In genomic region chr1:44932151-44932550, GRCh38 we compare ENCODE assay signal across 23 cellular contexts. TPM values are rescaled to one million over a fixed set of nuclear protein-coding genes. Genes with fewer than 3 reads are reported as not detected.
DNase-seq lines count a peak whose midpoint lies in the region; ATAC-seq, FAIRE-seq and TF ChIP-seq lines count a peak whose summit lies in the region.
"Had no signal": no experiment of that assay in that cellular context is flagged by ENCODE, and none has a peak within 500 bp of the region (broad histone marks: within the 10 kb centered on the region; RNA-seq: fewer than 3 reads in every experiment).

No MANE protein-coding gene starts in this region.

- no peak overlapping the region for H3K4me3 ChIP-seq in astrocyte (ENCODE audit: insufficient read depth, low read depth, low read length)
- H3K4me3 ChIP-seq: BLaER1, HAP-1 had no signal

- H3K9ac ChIP-seq in astrocyte (ENCODE audit: low read length): no peak overlapping the region
- H3K9ac ChIP-seq: BLaER1 had no signal

- H3K36me3 Mint-ChIP-seq in astrocyte (ENCODE audit: low read depth, unreplicated experiment): peaks cover 2% of the 10 kb centered on the region

- intact Hi-C loops in Right ventricle myocardium inferior (cut with DNase I): no loop called here

- peaks cover 4% of the 10 kb centered on the region for H4K20me1 ChIP-seq in astrocyte (ENCODE audit: insufficient read depth, low read length)
- H4K20me1 ChIP-seq: BLaER1 had no signal

- no peaks in the 10 kb centered on the region for H3K79me2 ChIP-seq in astrocyte (ENCODE audit: insufficient read depth, low read length)

- no peak overlapping the region for H3K4me2 ChIP-seq in astrocyte (ENCODE audit: low read length)
- H3K4me2 ChIP-seq: BLaER1 had no signal

- DNase-seq in EH (ENCODE audit: low read depth): peak; percentile 38
- DNase-seq in M059J (ENCODE audit: low read depth): peak; percentile 29
- no peak for DNase-seq in astrocyte (ENCODE audit: low read depth)
- DNase-seq in foreskin keratinocyte: peak; percentile 23 to 48
- no peak for DNase-seq in Right ventricle myocardium inferior (ENCODE audit: missing footprints)
- DNase-seq in HCEC 1CT: no peak
- DNase-seq: Caco-2; CD4-positive, CD25-positive, alpha-beta regulatory T cell; CD8-positive, alpha-beta T cell; DMS153; DND-41; GOT3 had no signal

- H3K4me3 Mint-ChIP-seq in astrocyte (ENCODE audit: unreplicated experiment): no peak overlapping the region
- H3K4me3 Mint-ChIP-seq: B cell; CD4-positive, CD25-positive, alpha-beta regulatory T cell; CD8-positive, alpha-beta T cell had no signal

- no peaks in the 10 kb centered on the region for H3K36me3 ChIP-seq in astrocyte (ENCODE audit: insufficient read depth, low read length)
- H3K36me3 ChIP-seq: HAP-1 had no signal

- TF ChIP-seq CTCF in astrocyte (IDR thresholded peaks at IDR 0.05; ENCODE audit: insufficient read depth, low read depth, low read length) (no peak), foreskin keratinocyte (conservative IDR thresholded peaks at IDR 0.05) (no peak)

- peak; percentile 50 for FAIRE-seq in astrocyte (lab: Jason Lieb, UNC)
- FAIRE-seq: A204.1, G401.6, GM12892, H54 had no signal

- H3K4me1 ChIP-seq in astrocyte (ENCODE audit: insufficient read depth, low read length) (no peaks in the 10 kb centered on the region), foreskin keratinocyte (no peaks in the 10 kb centered on the region)
- H3K4me1 ChIP-seq: BLaER1, Caco-2, HAP-1 had no signal

- H3K4me1 Mint-ChIP-seq in astrocyte (ENCODE audit: low read depth, unreplicated experiment): no peaks in the 10 kb centered on the region
- H3K4me1 Mint-ChIP-seq: B cell had no signal

- ATAC-seq in foreskin keratinocyte: no peak
- ATAC-seq in Right ventricle myocardium inferior: no peak
- no peak for ATAC-seq in esophagus mucosa
- no peak for ATAC-seq in activated CD4-positive, CD25-positive, alpha-beta regulatory T cell treated with anti-CD3 and anti-CD28 coated beads, Interleukin-2, amount 50 U/mL, for 24 hours
- ATAC-seq: CD8-positive, alpha-beta T cell had no signal

- H3K27ac Mint-ChIP-seq in astrocyte (ENCODE audit: unreplicated experiment): no peak overlapping the region
- H3K27ac Mint-ChIP-seq: B cell; CD8-positive, alpha-beta T cell had no signal

- H3K9me3 ChIP-seq in astrocyte (ENCODE audit: insufficient read depth, low read depth, low read length): no peaks in the 10 kb centered on the region
- H3K9me3 ChIP-seq: BLaER1, Caco-2, HAP-1 had no signal

- H3K27ac ChIP-seq in astrocyte (ENCODE audit: low read depth, low read length) (no peak overlapping the region), foreskin keratinocyte (no peak overlapping the region)
- H3K27ac ChIP-seq: 22Rv1, BLaER1, C4-2B had no signal

- H3K27me3 Mint-ChIP-seq in astrocyte (ENCODE audit: low read depth, unreplicated experiment): no peaks in the 10 kb centered on the region
- H3K27me3 Mint-ChIP-seq: B cell; CD4-positive, CD25-positive, alpha-beta regulatory T cell had no signal

- H3K27me3 ChIP-seq in astrocyte (ENCODE audit: insufficient read depth, low read length) (no peaks in the 10 kb centered on the region), foreskin keratinocyte (no peaks in the 10 kb centered on the region)
- H3K27me3 ChIP-seq: BLaER1 had no signal

- H3K9me3 Mint-ChIP-seq in astrocyte (ENCODE audit: unreplicated experiment): peaks cover 3% of the 10 kb centered on the region
- H3K9me3 Mint-ChIP-seq: CD4-positive, CD25-positive, alpha-beta regulatory T cell; CD8-positive, alpha-beta T cell had no signal

- no peak overlapping the region for H2AFZ ChIP-seq in astrocyte (ENCODE audit: low read depth, low read length)

RNA-seq across cellular contexts. Expression of gene EIF2B3, which starts 54.2 kb away (rescaled TPM):
- 41.3 and 48.0 TPM in 2 replicates for total RNA-seq in M059J (2014; rRNA removed; shearing (Covaris generic))
- total RNA-seq in astrocyte (28.1 and 28.2 TPM in 2 replicates), foreskin keratinocyte (37.9 and 42.9 TPM in 2 replicates), Right ventricle myocardium inferior (41.8 TPM), esophagus mucosa (22.0 TPM)
- polyA plus RNA-seq in foreskin keratinocyte: 33.1 and 39.0 TPM in 2 replicates

Comparison
In these comparisons a context has a peak if more than half of its experiments do, and no peak if none do; other contexts are left out.
1. DNase-seq: peak in EH (single experiment), M059J (single experiment) and foreskin keratinocyte (2 of 2); none in astrocyte (single experiment), Right ventricle myocardium inferior (single experiment) and HCEC 1CT (single experiment).